Comparison of ENCODE assay signal across 13 cellular contexts in genomic region chr15:38255690-38256089, GRCh38. TPM values are rescaled to one million over a fixed set of nuclear protein-coding genes. Genes with fewer than 3 reads are reported as not detected.
DNase-seq lines count a peak whose midpoint lies in the region; ATAC-seq and TF ChIP-seq lines count a peak whose summit lies in the region.
"Had no signal": no experiment of that assay in that cellular context is flagged by ENCODE, and none has a peak within 500 bp of the region (broad histone marks: within the 10 kb centered on the region; RNA-seq: fewer than 3 reads in every experiment).

No MANE protein-coding gene starts in this region.

- no peak overlapping the region for H2AK5ac ChIP-seq in IMR-90 (ENCODE audit: low read depth, low read length)

- TF ChIP-seq POLR2A in IMR-90 (IDR thresholded peaks at IDR 0.05; ENCODE audit: low read depth, low read length) (no peak), suprapubic skin (IDR thresholded peaks at IDR 0.05) (no peak)

- peaks cover 3% of the 10 kb centered on the region; the same call in 1 of the 2 replicates for H3K9me1 ChIP-seq in IMR-90 (ENCODE audit: insufficient read depth, low read length)

- peaks cover 13% of the 10 kb centered on the region for H3K4me1 ChIP-seq in IMR-90 (ENCODE audit: control insufficient read depth, insufficient read depth, low read length)
- H3K4me1 ChIP-seq in iPS-20b (ENCODE audit: insufficient read depth, low read length), result peaks cover 32% of the 10 kb centered on the region
- peaks cover 56% of the 10 kb centered on the region for H3K4me1 ChIP-seq in suprapubic skin

- H3K79me1 ChIP-seq in IMR-90 (ENCODE audit: low read depth in 1 of 2, low read length in 2 of 2), result peaks cover 0 to 20% of the 10 kb centered on the region in 2 experiments; a peak in 2 of 4 replicates

- no peak overlapping the region for H3K4ac ChIP-seq in IMR-90 (ENCODE audit: low read depth, low read length)

- dilution Hi-C loops in IMR-90 (cut with HindIII; ENCODE audit: low sequenced_read_pairs, unreplicated experiment), result no loop called here

- no peak overlapping the region for H2AK9ac ChIP-seq in IMR-90 (replicated peaks; ENCODE audit: low read depth, low read length, poor library complexity)

- H3K36me3 ChIP-seq in IMR-90 (ENCODE audit: control insufficient read depth, insufficient read depth, low read length) (no peaks in the 10 kb centered on the region), brain microvascular endothelial cell (replicated peaks) (no peaks in the 10 kb centered on the region), iPS-20b (ENCODE audit: insufficient read depth, low read depth, low read length) (no peaks in the 10 kb centered on the region), suprapubic skin (no peaks in the 10 kb centered on the region)

- no peak overlapping the region for H3K14ac ChIP-seq in IMR-90 (replicated peaks; ENCODE audit: low read depth, low read length)

- CTCF ChIA-PET in IMR-90 (lab: Yijun Ruan, JAX), result no interaction called here
- CTCF ChIA-PET in GM10248 (lab: Yijun Ruan, JAX), result interaction anchor here (1.5 kb wide), 1 partner anchor 18 kb away, joined by 3 read pairs; no protein-coding TSS in a partner anchor

- BruUV-seq in IMR-90 (replicated peaks; lab: Mats Ljungman, UMichigan), result no TSS peak

- in situ Hi-C loops in IMR-90 (cut with MboI; ENCODE audit: low sequenced_read_pairs) (loop anchor here (10.0 kb wide), 1 partner anchor 89 kb away; no protein-coding TSS in a partner anchor), brain microvascular endothelial cell (cut with HindIII; ENCODE audit: low pct_ligation_motif_present, low sequenced_read_pairs) (no loop called here)

- DNase-seq in IMR-90 (no peak), brain microvascular endothelial cell (no peak), suprapubic skin (ENCODE audit: low spot score in 2 of 2) (no peak), GM10248 (ENCODE audit: extremely low spot score) (no peak), GOT3 (lab: John Stamatoyannopoulos, UW) (no peak)
- DNase-seq: activated CD4-positive, alpha-beta T cell treated with anti-CD3 and anti-CD28 coated beads, Interleukin-2, amount 10 ng/mL, durations not matched to agents 24 days and 14 days; activated naive CD4-positive, alpha-beta T cell treated with anti-CD3 and anti-CD28 coated beads, Interleukin-2, amount 50 U/mL, for 16 hours; DMS79 treated with DMSO at 0.1 percent for 48 hours; NCI-H2171 treated with DMSO at 0.1 percent for 48 hours; small intestine had no signal

- intact Hi-C loops in IMR-90 (cut with micrococcal nuclease), result loop anchor here (2.0 to 5.0 kb wide), 3 partner anchors 42 to 687 kb away; no protein-coding TSS in a partner anchor

- H3K9ac ChIP-seq in IMR-90 (ENCODE audit: low read depth, low read length), result peak overlapping the region; percentile 36; the same call in 1 of the 2 replicates
- H3K9ac ChIP-seq in iPS-20b (ENCODE audit: low read depth, low read length), result peak overlapping the region; percentile 92; the same call in 1 of the 2 replicates

- H3K23ac ChIP-seq in IMR-90 (ENCODE audit: low read depth, low read length), result no peak overlapping the region; the same call in 1 of the 2 replicates

- H3K9me3 ChIP-seq in IMR-90 (ENCODE audit: control insufficient read depth, insufficient read depth, low read length) (no peaks in the 10 kb centered on the region), iPS-20b (ENCODE audit: insufficient read depth, low read depth, low read length) (no peaks in the 10 kb centered on the region), suprapubic skin (no peaks in the 10 kb centered on the region)

- no peak overlapping the region for H3K27ac ChIP-seq in IMR-90 (ENCODE audit: insufficient read depth, low read length)
- no peak overlapping the region for H3K27ac ChIP-seq in brain microvascular endothelial cell
- H3K27ac ChIP-seq in iPS-20b (ENCODE audit: low read length), result no peak overlapping the region
- peak overlapping the region; percentile 26 for H3K27ac ChIP-seq in suprapubic skin

- H3K27me3 ChIP-seq in IMR-90 (ENCODE audit: control insufficient read depth, insufficient read depth, low read length) (no peaks in the 10 kb centered on the region), brain microvascular endothelial cell (replicated peaks) (no peaks in the 10 kb centered on the region), iPS-20b (ENCODE audit: insufficient read depth, low read length) (no peaks in the 10 kb centered on the region), suprapubic skin (no peaks in the 10 kb centered on the region)

- H3K56ac ChIP-seq in IMR-90 (ENCODE audit: extremely low read depth, insufficient read depth, low read length), result no peak overlapping the region

- H3K18ac ChIP-seq in IMR-90 (ENCODE audit: low read depth, low read length), result no peak overlapping the region

- H2BK120ac ChIP-seq in IMR-90 (ENCODE audit: low read depth, low read length), result no peak overlapping the region

- POLR2A ChIA-PET in IMR-90 (lab: Charles Lee; ENCODE audit: unreplicated experiment) (interaction anchor here (0.6 kb wide), 1 partner anchor 40 kb away, joined by 7 read pairs; no protein-coding TSS in a partner anchor), GM10248 (lab: Yijun Ruan, JAX) (no interaction called here)

- H2AFZ ChIP-seq in IMR-90 (replicated peaks; ENCODE audit: low read length, poor library complexity), result no peak overlapping the region

- no CpG with 5 or more reads among the region's 2 CpGs for WGBS in IMR-90 (ENCODE audit: extremely low coverage in 2 of 2, insufficient read length in 1 of 2), 2 experiments
- 18% methylated on average over 2 of the region's 2 CpGs for WGBS in suprapubic skin

- no peak overlapping the region for H4K5ac ChIP-seq in IMR-90 (ENCODE audit: low read depth, low read length)

- TF ChIP-seq RAD21 in IMR-90 (IDR thresholded peaks at IDR 0.05; ENCODE audit: low read length), result no peak

- TF ChIP-seq EP300 in suprapubic skin (IDR thresholded peaks at IDR 0.05), result no peak

- no peak overlapping the region for H2BK20ac ChIP-seq in IMR-90 (ENCODE audit: low read depth, low read length)

- peak overlapping the region; percentile 79 for H3K4me2 ChIP-seq in IMR-90 (ENCODE audit: low read depth, low read length)

- no peak overlapping the region for H3K4me3 ChIP-seq in IMR-90 (ENCODE audit: insufficient read depth, low read depth, low read length)
- H3K4me3 ChIP-seq in brain microvascular endothelial cell (ENCODE audit: low read depth, low read length), result peak overlapping the region; percentile 90
- peak overlapping the region; percentile 96 for H3K4me3 ChIP-seq in iPS-20b (ENCODE audit: low read length)
- peak overlapping the region; percentile 95 for H3K4me3 ChIP-seq in suprapubic skin

- ATAC-seq in IMR-90 (ENCODE audit: low read depth) (no peak), HG02759 (IDR thresholded peaks at IDR 0.05; ENCODE audit: unreplicated experiment) (no peak), GM21619 (IDR thresholded peaks at IDR 0.05; ENCODE audit: unreplicated experiment) (no peak)

- H4K8ac ChIP-seq in IMR-90 (ENCODE audit: low read depth in 2 of 2, low read length in 2 of 2), result no peak overlapping the region

- H2BK5ac ChIP-seq in IMR-90 (ENCODE audit: low read depth, low read length, poor library complexity, severe bottlenecking), result peak overlapping the region; percentile 24

- no peak overlapping the region for H2BK15ac ChIP-seq in IMR-90 (ENCODE audit: low read depth, low read length)

- H4K91ac ChIP-seq in IMR-90 (ENCODE audit: insufficient read depth, low read depth, low read length), result no peak overlapping the region

- peaks cover 58% of the 10 kb centered on the region for H4K20me1 ChIP-seq in IMR-90 (ENCODE audit: insufficient read depth, low read length)

- TF ChIP-seq CTCF in IMR-90 (conservative IDR thresholded peaks at IDR 0.05; ENCODE audit: low read depth, low read length) (no peak), brain microvascular endothelial cell (IDR thresholded peaks at IDR 0.05; ENCODE audit: low read depth, low read length, missing control alignments) (no peak), suprapubic skin (IDR thresholded peaks at IDR 0.05) (no peak), GM10248 (IDR thresholded peaks at IDR 0.05; ENCODE audit: control extremely low read depth, extremely low read depth, low read depth, missing control alignments) (no peak)

TF ChIP-seq in IMR-90, 13 proteins besides CTCF, POLR2A, EP300 and RAD21:
- TF ChIP-seq NFE2L2 (IDR thresholded peaks at IDR 0.05; ENCODE audit: low read depth, low read length), result no peak
- no peak for TF ChIP-seq SMC3 (IDR thresholded peaks at IDR 0.05; ENCODE audit: low read depth, low read length)
- TF ChIP-seq CHD1 (IDR thresholded peaks at IDR 0.05; ENCODE audit: low read depth, low read length), result no peak
- TF ChIP-seq BHLHE40 (IDR thresholded peaks at IDR 0.05; ENCODE audit: low read depth, low read length), result no peak
- TF ChIP-seq MXI1 (IDR thresholded peaks at IDR 0.05; ENCODE audit: borderline replicate concordance, low read depth, low read length), result no peak
- TF ChIP-seq RCOR1 (IDR thresholded peaks at IDR 0.05; ENCODE audit: insufficient replicate concordance, low read length), result no peak
- no peak for TF ChIP-seq MAZ (IDR thresholded peaks at IDR 0.05; ENCODE audit: borderline replicate concordance, low read depth, low read length)
- no peak for TF ChIP-seq FOS (IDR thresholded peaks at IDR 0.05; ENCODE audit: low read depth, low read length)
- TF ChIP-seq USF2 (IDR thresholded peaks at IDR 0.05; ENCODE audit: low read depth, low read length), result no peak
- TF ChIP-seq RFX5 (IDR thresholded peaks at IDR 0.05; ENCODE audit: low read depth, low read length), result no peak

RNA-seq across cellular contexts. Expression of gene SPRED1, which starts 3.1 kb away (rescaled TPM):
- total RNA-seq in IMR-90 (2012; rRNA removed), result 17.9 and 38.3 TPM in 2 replicates
- polyA plus RNA-seq in IMR-90 (2012; rRNA removed), result 4.8 and 6.6 TPM in 2 replicates
- 2.4 and 2.7 TPM in 2 replicates for polyA plus RNA-seq in IMR-90 (2012; cell fraction: cytosol; rRNA removed)
- polyA plus RNA-seq in IMR-90 (2012; cell fraction: nucleus; rRNA removed; ENCODE audit: low replicate concordance), result 2.4 and 6.4 TPM in 2 replicates
- total RNA-seq in suprapubic skin, result 10 to 100 TPM in 3 of 4 donors, 1 to 10 TPM in 1; 8.8 to 17.6 (median 12.8) TPM
